In genomic region chr17:2180768-2181167, GRCh38 we compare ENCODE assay signal across 14 cellular contexts.
DNase-seq lines count a peak whose midpoint lies in the region; ATAC-seq and TF ChIP-seq lines count a peak whose summit lies in the region.
"Had no signal": no experiment of that assay in that cellular context is flagged by ENCODE, and none has a peak within 500 bp of the region (broad histone marks: within the 10 kb centered on the region; RNA-seq: fewer than 3 reads in every experiment).

No MANE protein-coding gene starts in this region.

- H3K36me3 Mint-ChIP-seq in natural killer cell: no peaks in the 10 kb centered on the region
- peaks cover 36% of the 10 kb centered on the region for H3K36me3 Mint-ChIP-seq in type B pancreatic cell

- H3K27me3 Mint-ChIP-seq in natural killer cell (ENCODE audit: low read depth in 2 of 2) (no peaks in the 10 kb centered on the region), type B pancreatic cell (no peaks in the 10 kb centered on the region)
- H3K27me3 Mint-ChIP-seq: activated CD4-positive, alpha-beta T cell treated with anti-CD3 and anti-CD28 coated beads, Interleukin-2, amount 10 ng/mL, durations not matched to agents 24 days and 14 days had no signal

- peaks cover 16% of the 10 kb centered on the region for H3K4me1 ChIP-seq in ectodermal cell (ENCODE audit: control insufficient read depth, insufficient read depth, low read length)
- peaks cover 58 to 68% (median 63%) of the 10 kb centered on the region in 4 donors for H3K4me1 ChIP-seq in upper lobe of left lung

- no peaks in the 10 kb centered on the region for H3K9me3 ChIP-seq in ectodermal cell (ENCODE audit: control insufficient read depth, low read length)
- H3K9me3 ChIP-seq in upper lobe of left lung: no peaks in the 10 kb centered on the region
- H3K9me3 ChIP-seq: Caco-2 had no signal

- no peak for TF ChIP-seq EP300 in upper lobe of left lung (IDR thresholded peaks at IDR 0.05)

- intact Hi-C loops in natural killer cell (cut with micrococcal nuclease): no loop called here

- peaks cover 88 to 89% of the 10 kb centered on the region in 2 donors for H3K4me1 Mint-ChIP-seq in natural killer cell
- H3K4me1 Mint-ChIP-seq in type B pancreatic cell (ENCODE audit: unreplicated experiment): peaks cover 59% of the 10 kb centered on the region

- H3K4me3 Mint-ChIP-seq in natural killer cell: peak overlapping the region; percentile 10
- no peak overlapping the region for H3K4me3 Mint-ChIP-seq in type B pancreatic cell
- H3K4me3 Mint-ChIP-seq: activated CD4-positive, alpha-beta T cell treated with anti-CD3 and anti-CD28 coated beads, Interleukin-2, amount 10 ng/mL, durations not matched to agents 24 days and 14 days had no signal

- H3K27ac Mint-ChIP-seq in natural killer cell (peak overlapping the region; percentile 81 to 88), type B pancreatic cell (no peak overlapping the region)

- TF ChIP-seq POLR2A in upper lobe of left lung (IDR thresholded peaks at IDR 0.05): no peak

- H3K36me3 ChIP-seq in ectodermal cell (ENCODE audit: control insufficient read depth, insufficient read depth, low read length) (no peaks in the 10 kb centered on the region), upper lobe of left lung (peaks cover 0 to 6% (median 2%) of the 10 kb centered on the region in 4 donors)

- DNase-seq in NCI-H1092 treated with DMSO at 0.1 percent for 48 hours (lab: John Stamatoyannopoulos, UW) (peak; percentile 59), NCI-H1092 (lab: John Stamatoyannopoulos, UW) (no peak), natural killer cell (no peak), upper lobe of left lung (no peak), type B pancreatic cell (ENCODE audit: extremely low spot score, unreplicated experiment) (no peak)
- DNase-seq: activated CD4-positive, alpha-beta T cell treated with anti-CD3 and anti-CD28 coated beads, Interleukin-2, amount 10 ng/mL, durations not matched to agents 24 days and 14 days; activated T-cell treated with anti-CD3 and anti-CD28 coated beads, Interleukin-2, amount 50 U/mL, for 48 hours; stimulated activated naive CD4-positive, alpha-beta T cell treated with Interleukin-2 at 50 U/mL for 16 hours; T-helper 1 cell had no signal

- H3K27me3 ChIP-seq in ectodermal cell (ENCODE audit: control insufficient read depth, insufficient read depth, low read length, poor library complexity, severe bottlenecking) (no peaks in the 10 kb centered on the region), upper lobe of left lung (no peaks in the 10 kb centered on the region)

- WGBS in ectodermal cell, 2 experiments: 91 to 100% methylated on average over 2 of the region's 2 CpGs
- 67 to 89% methylated on average over 2 of the region's 2 CpGs for WGBS in upper lobe of left lung, 2 donors

- H3K4me3 ChIP-seq in ectodermal cell (ENCODE audit: insufficient read depth, low read depth, low read length): no peak overlapping the region
- no peak overlapping the region for H3K4me3 ChIP-seq in upper lobe of left lung

- H3K9me3 Mint-ChIP-seq in natural killer cell (no peaks in the 10 kb centered on the region), type B pancreatic cell (no peaks in the 10 kb centered on the region)
- H3K9me3 Mint-ChIP-seq: activated CD4-positive, alpha-beta T cell treated with anti-CD3 and anti-CD28 coated beads, Interleukin-2, amount 10 ng/mL, durations not matched to agents 24 days and 14 days had no signal

- TF ChIP-seq CTCF in natural killer cell (IDR thresholded peaks at IDR 0.05) (no peak), upper lobe of left lung (IDR thresholded peaks at IDR 0.05) (no peak), type B pancreatic cell (conservative IDR thresholded peaks at IDR 0.05) (no peak)

- peak overlapping the region; percentile 11 for H3K27ac ChIP-seq in ectodermal cell (ENCODE audit: insufficient read depth, low read depth, low read length, poor library complexity, severe bottlenecking)
- peak overlapping the region; percentile 45 to 79 (median 54) for H3K27ac ChIP-seq in upper lobe of left lung
- H3K27ac ChIP-seq: 22Rv1 had no signal

- no peak for ATAC-seq in natural killer cell
- ATAC-seq in upper lobe of left lung (ENCODE audit: low FRiP score in 2 of 2): no peak
- no peak for ATAC-seq in GM18502 (IDR thresholded peaks at IDR 0.05; ENCODE audit: poor library complexity, unreplicated experiment)
- ATAC-seq in HG02642 (IDR thresholded peaks at IDR 0.05; ENCODE audit: poor library complexity, unreplicated experiment): no peak
